Comparison of ENCODE assay signal across 1 cellular context in the genomic region with DNA sequence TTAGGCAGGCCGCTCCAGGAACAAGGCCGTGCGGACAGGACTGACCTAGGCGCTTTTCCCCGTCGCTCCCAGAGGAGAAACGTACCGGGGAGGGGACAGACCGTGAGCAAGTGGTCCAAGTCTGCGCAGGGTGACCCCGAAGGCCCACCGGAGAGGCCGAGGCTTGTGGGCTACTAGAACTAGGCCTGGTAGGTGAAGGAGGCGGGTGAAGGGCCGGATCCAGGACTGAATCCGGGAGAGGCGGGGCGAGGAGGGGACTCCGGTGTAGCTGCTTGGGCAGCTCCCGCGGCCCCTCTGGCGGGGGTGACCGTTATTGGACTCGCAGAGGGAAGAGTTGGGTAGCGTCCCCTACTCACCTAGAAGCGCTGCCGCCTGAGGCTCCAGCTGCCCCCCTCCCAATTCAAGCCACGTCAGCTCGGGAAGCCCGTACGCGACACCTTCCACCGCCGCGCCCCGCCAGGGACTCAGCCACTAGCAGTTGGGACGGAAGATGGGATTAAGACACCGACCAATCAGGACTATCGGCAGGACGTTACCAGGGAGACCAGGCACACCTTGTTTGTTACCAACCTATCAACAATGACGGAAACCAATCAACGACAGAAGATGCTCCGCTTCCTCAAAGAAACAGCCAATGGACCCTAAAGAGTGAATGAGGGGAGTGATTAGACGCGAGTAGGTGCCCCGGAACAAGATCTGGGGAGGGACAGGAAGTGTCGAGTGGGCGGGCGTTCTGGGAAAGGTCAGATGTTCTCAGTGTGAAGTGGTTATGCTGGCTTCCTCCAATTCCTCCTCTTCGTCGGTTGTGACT.
TF ChIP-seq lines count a peak whose summit lies in the region.

A gene with protein sequence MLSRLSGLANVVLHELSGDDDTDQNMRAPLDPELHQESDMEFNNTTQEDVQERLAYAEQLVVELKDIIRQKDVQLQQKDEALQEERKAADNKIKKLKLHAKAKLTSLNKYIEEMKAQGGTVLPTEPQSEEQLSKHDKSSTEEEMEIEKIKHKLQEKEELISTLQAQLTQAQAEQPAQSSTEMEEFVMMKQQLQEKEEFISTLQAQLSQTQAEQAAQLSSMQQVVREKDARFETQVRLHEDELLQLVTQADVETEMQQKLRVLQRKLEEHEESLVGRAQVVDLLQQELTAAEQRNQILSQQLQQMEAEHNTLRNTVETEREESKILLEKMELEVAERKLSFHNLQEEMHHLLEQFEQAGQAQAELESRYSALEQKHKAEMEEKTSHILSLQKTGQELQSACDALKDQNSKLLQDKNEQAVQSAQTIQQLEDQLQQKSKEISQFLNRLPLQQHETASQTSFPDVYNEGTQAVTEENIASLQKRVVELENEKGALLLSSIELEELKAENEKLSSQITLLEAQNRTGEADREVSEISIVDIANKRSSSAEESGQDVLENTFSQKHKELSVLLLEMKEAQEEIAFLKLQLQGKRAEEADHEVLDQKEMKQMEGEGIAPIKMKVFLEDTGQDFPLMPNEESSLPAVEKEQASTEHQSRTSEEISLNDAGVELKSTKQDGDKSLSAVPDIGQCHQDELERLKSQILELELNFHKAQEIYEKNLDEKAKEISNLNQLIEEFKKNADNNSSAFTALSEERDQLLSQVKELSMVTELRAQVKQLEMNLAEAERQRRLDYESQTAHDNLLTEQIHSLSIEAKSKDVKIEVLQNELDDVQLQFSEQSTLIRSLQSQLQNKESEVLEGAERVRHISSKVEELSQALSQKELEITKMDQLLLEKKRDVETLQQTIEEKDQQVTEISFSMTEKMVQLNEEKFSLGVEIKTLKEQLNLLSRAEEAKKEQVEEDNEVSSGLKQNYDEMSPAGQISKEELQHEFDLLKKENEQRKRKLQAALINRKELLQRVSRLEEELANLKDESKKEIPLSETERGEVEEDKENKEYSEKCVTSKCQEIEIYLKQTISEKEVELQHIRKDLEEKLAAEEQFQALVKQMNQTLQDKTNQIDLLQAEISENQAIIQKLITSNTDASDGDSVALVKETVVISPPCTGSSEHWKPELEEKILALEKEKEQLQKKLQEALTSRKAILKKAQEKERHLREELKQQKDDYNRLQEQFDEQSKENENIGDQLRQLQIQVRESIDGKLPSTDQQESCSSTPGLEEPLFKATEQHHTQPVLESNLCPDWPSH (N-terminal part only) (minus strand): TSS at position 466 of the 811 bp plus-strand sequence. CDS start 18,770 bp downstream, outside the sequence.

TF ChIP-seq in HepG2, 621 proteins besides CTCF, POLR2A, EP300 and RAD21 (continued from another document and continues in another):
- TF ChIP-seq, protein P1, sequence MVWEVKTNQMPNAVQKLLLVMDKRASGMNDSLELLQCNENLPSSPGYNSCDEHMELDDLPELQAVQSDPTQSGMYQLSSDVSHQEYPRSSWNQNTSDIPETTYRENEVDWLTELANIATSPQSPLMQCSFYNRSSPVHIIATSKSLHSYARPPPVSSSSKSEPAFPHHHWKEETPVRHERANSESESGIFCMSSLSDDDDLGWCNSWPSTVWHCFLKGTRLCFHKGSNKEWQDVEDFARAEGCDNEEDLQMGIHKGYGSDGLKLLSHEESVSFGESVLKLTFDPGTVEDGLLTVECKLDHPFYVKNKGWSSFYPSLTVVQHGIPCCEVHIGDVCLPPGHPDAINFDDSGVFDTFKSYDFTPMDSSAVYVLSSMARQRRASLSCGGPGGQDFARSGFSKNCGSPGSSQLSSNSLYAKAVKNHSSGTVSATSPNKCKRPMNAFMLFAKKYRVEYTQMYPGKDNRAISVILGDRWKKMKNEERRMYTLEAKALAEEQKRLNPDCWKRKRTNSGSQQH (CRISPR knock-in tag; IDR thresholded peaks at IDR 0.05; ENCODE audit: low read depth), result no peak
- no peak; the same call in 1 of the 2 replicates for TF ChIP-seq ETV5 (CRISPR knock-in tag; IDR thresholded peaks at IDR 0.05; ENCODE audit: borderline replicate concordance)
- 0 out of 2 replicates have a peak, but pooled peaks have one; percentile 67 for TF ChIP-seq ZNF766 (CRISPR knock-in tag; IDR thresholded peaks at IDR 0.05; ENCODE audit: borderline replicate concordance)
- TF ChIP-seq HMGXB4 (CRISPR knock-in tag; IDR thresholded peaks at IDR 0.05; ENCODE audit: borderline replicate concordance in 1 of 2, low read depth in 1 of 2), result peak; percentile 65 to 75; a peak in 3 of 4 replicates
- peak; percentile 61; the same call in 1 of the 2 replicates for TF ChIP-seq ZNF235 (CRISPR knock-in tag; IDR thresholded peaks at IDR 0.05; ENCODE audit: borderline replicate concordance)
- no peak for TF ChIP-seq HNF4G (IDR thresholded peaks at IDR 0.05; ENCODE audit: borderline replicate concordance, low read depth, low read length)
- TF ChIP-seq HNF4G (CRISPR knock-in tag; IDR thresholded peaks at IDR 0.05; ENCODE audit: borderline replicate concordance, low read depth), result no peak
- TF ChIP-seq LCORL (IDR thresholded peaks at IDR 0.05), result peak; percentile 77; the same call in 1 of the 2 replicates
- 0 out of 2 replicates have a peak, but pooled peaks have one; percentile 30 for TF ChIP-seq LCORL (CRISPR knock-in tag; IDR thresholded peaks at IDR 0.05)
- TF ChIP-seq ZNF160 (CRISPR knock-in tag; IDR thresholded peaks at IDR 0.05), result peak; percentile 69; the same call in 1 of the 2 replicates
- TF ChIP-seq HNF4A (CRISPR knock-in tag; IDR thresholded peaks at IDR 0.05), result no peak; the same call in 1 of the 2 replicates
- TF ChIP-seq, protein P2, sequence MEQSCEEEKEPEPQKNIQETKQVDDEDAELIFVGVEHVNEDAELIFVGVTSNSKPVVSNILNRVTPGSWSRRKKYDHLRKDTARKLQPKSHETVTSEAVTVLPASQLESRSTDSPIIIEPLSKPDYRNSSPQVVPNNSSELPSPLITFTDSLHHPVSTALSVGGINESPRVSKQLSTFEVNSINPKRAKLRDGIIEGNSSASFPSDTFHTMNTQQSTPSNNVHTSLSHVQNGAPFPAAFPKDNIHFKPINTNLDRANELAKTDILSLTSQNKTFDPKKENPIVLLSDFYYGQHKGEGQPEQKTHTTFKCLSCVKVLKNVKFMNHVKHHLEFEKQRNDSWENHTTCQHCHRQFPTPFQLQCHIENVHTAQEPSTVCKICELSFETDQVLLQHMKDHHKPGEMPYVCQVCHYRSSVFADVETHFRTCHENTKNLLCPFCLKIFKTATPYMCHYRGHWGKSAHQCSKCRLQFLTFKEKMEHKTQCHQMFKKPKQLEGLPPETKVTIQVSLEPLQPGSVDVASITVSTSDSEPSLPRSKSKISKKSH (CRISPR knock-in tag; IDR thresholded peaks at IDR 0.05; ENCODE audit: borderline replicate concordance), result no peak
- TF ChIP-seq GABPA (IDR thresholded peaks at IDR 0.05; ENCODE audit: low read depth, low read length), result peak; percentile 96
- TF ChIP-seq GABPA (CRISPR knock-in tag; IDR thresholded peaks at IDR 0.05; ENCODE audit: low read depth), result peak; percentile 99
- TF ChIP-seq NFKB2 (CRISPR knock-in tag; IDR thresholded peaks at IDR 0.05; ENCODE audit: borderline replicate concordance), result peak; percentile 91
- TF ChIP-seq, protein P3, sequence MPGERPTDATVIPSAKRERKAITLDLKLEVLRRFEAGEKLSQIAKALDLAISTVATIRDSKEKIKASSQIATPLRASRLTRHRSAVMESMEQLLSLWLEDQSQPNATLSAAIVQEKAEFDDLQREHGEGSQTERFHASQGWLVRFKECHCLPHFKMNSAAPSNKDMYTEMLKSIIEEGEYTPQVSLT (CRISPR knock-in tag; IDR thresholded peaks at IDR 0.05; ENCODE audit: borderline replicate concordance, low read depth), result no peak; the same call in 1 of the 2 replicates
- TF ChIP-seq SYNCRIP (IDR thresholded peaks at IDR 0.05; ENCODE audit: insufficient read depth, low read depth, low read length), result no peak
- TF ChIP-seq TBX2 (CRISPR knock-in tag; IDR thresholded peaks at IDR 0.05; ENCODE audit: borderline replicate concordance), result 0 out of 2 replicates have a peak, but pooled peaks have one; percentile 70
- no peak for TF ChIP-seq ATRX (CRISPR knock-in tag; IDR thresholded peaks at IDR 0.05; ENCODE audit: borderline replicate concordance)
- peak; percentile 73; the same call in 1 of the 2 replicates for TF ChIP-seq KDM2A (CRISPR knock-in tag; IDR thresholded peaks at IDR 0.05; ENCODE audit: borderline replicate concordance, low read depth)
- 0 out of 2 replicates have a peak, but pooled peaks have one; percentile 23 for TF ChIP-seq PRDM10 (CRISPR knock-in tag; IDR thresholded peaks at IDR 0.05; ENCODE audit: low read depth)
- no peak for TF ChIP-seq ZNF382 (CRISPR knock-in tag; IDR thresholded peaks at IDR 0.05; ENCODE audit: borderline replicate concordance)
- TF ChIP-seq GATAD1 (CRISPR knock-in tag; IDR thresholded peaks at IDR 0.05), result peak; percentile 91
- TF ChIP-seq IRF2 (CRISPR knock-in tag; IDR thresholded peaks at IDR 0.05), result peak; percentile 62
- TF ChIP-seq ZNF432 (CRISPR knock-in tag; IDR thresholded peaks at IDR 0.05; ENCODE audit: borderline replicate concordance), result no peak
- no peak for TF ChIP-seq FOXA1 (IDR thresholded peaks at IDR 0.05)
- TF ChIP-seq FOXA1 (CRISPR knock-in tag; IDR thresholded peaks at IDR 0.05), result peak; percentile 73
- TF ChIP-seq ARHGAP35 (CRISPR knock-in tag; IDR thresholded peaks at IDR 0.05; ENCODE audit: borderline replicate concordance), result peak; percentile 30; the same call in 1 of the 2 replicates
- no peak for TF ChIP-seq KAT2B (IDR thresholded peaks at IDR 0.05; ENCODE audit: borderline replicate concordance, low read depth, low read length)
- peak; percentile 43; the same call in 1 of the 2 replicates for TF ChIP-seq JDP2 (CRISPR knock-in tag; IDR thresholded peaks at IDR 0.05; ENCODE audit: borderline replicate concordance)
- TF ChIP-seq, protein P4, sequence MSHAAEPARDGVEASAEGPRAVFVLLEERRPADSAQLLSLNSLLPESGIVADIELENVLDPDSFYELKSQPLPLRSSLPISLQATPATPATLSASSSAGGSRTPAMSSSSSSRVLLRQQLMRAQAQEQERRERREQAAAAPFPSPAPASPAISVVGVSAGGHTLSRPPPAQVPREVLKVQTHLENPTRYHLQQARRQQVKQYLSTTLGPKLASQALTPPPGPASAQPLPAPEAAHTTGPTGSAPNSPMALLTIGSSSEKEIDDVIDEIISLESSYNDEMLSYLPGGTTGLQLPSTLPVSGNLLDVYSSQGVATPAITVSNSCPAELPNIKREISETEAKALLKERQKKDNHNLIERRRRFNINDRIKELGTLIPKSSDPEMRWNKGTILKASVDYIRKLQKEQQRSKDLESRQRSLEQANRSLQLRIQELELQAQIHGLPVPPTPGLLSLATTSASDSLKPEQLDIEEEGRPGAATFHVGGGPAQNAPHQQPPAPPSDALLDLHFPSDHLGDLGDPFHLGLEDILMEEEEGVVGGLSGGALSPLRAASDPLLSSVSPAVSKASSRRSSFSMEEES (CRISPR knock-in tag; IDR thresholded peaks at IDR 0.05), result peak; percentile 19; the same call in 1 of the 2 replicates
- no peak for TF ChIP-seq ARNT (IDR thresholded peaks at IDR 0.05)
- peak; percentile 70; the same call in 1 of the 2 replicates for TF ChIP-seq ZNF775 (CRISPR knock-in tag; IDR thresholded peaks at IDR 0.05; ENCODE audit: borderline replicate concordance)
- no peak for TF ChIP-seq ZNF282 (IDR thresholded peaks at IDR 0.05; ENCODE audit: partially characterized antibody)
- peak; percentile 99 for TF ChIP-seq PITX1 (CRISPR knock-in tag; IDR thresholded peaks at IDR 0.05)
- 0 out of 2 replicates have a peak, but pooled peaks have one; percentile 4 for TF ChIP-seq HES4 (CRISPR knock-in tag; IDR thresholded peaks at IDR 0.05; ENCODE audit: borderline replicate concordance)
- no peak for TF ChIP-seq ZNF703 (CRISPR knock-in tag; IDR thresholded peaks at IDR 0.05; ENCODE audit: borderline replicate concordance)
- TF ChIP-seq ELF1 (CRISPR knock-in tag; IDR thresholded peaks at IDR 0.05), result peak; percentile 91
